In the genomic region with DNA sequence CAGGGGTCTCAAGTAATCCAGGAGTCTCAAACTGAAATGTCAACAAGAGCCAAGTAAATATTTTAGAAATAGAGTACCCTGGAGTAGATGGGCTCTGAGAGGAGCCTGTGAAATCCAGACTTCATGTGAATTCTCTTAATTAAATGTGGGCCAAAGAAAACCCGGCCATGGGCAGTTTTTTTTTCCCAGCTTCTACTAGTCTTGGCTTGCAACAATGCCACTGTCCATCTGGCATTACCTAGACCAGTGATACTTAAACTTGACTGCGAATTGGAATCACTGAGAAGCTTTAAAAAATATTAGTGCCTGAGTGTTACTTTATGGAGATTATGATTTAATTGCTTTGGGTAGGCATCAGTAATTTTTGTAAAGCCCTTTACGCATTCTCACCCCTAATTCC, we compare ENCODE assay signal across 23 cellular contexts.
"Had no signal": no experiment of that assay in that cellular context is flagged by ENCODE, and none has a peak within 500 bp of the region (broad histone marks: within the 10 kb centered on the region; RNA-seq: fewer than 3 reads in every experiment).

No MANE protein-coding gene starts in this region.

- H3K4me3 Mint-ChIP-seq: IgD-negative memory B cell had no signal

- H3K4me2 ChIP-seq: KMS-11 had no signal

- H3K27ac Mint-ChIP-seq: IgD-negative memory B cell had no signal

- H3K9ac ChIP-seq: KMS-11 had no signal

- H3K27me3 ChIP-seq: SJSA1 had no signal

- ATAC-seq: K562 had no signal

- H3K4me3 ChIP-seq: K562, SJSA1, SK-N-MC had no signal

- H3K4me1 ChIP-seq: SJSA1 had no signal

- FAIRE-seq: K562, RCC 7860 had no signal

- DNase-seq: Kasumi-1, MM.1S, NCI-H1092 treated with DMSO at 0.1 percent for 48 hours, NCI-H1436, NCI-H187, NCI-H2029, NCI-H2081 treated with DMSO at 0.1 percent for 48 hours, NCI-H2171, NCI-H226, NCI-H446, NCI-H510A, NCI-H524 treated with DMSO at 0.1 percent for 48 hours, NCI-H69, NCI-H774, Right ventricle myocardium superior, RPMI8226, SIG-M5 had no signal

- H3K9me3 ChIP-seq: SJSA1 had no signal

- H3K27me3 Mint-ChIP-seq: IgD-negative memory B cell had no signal

- H3K27ac ChIP-seq: KMS-11, SJSA1, SK-N-MC had no signal
